ENCODE assay signal across 20 cellular contexts in the genomic region with DNA sequence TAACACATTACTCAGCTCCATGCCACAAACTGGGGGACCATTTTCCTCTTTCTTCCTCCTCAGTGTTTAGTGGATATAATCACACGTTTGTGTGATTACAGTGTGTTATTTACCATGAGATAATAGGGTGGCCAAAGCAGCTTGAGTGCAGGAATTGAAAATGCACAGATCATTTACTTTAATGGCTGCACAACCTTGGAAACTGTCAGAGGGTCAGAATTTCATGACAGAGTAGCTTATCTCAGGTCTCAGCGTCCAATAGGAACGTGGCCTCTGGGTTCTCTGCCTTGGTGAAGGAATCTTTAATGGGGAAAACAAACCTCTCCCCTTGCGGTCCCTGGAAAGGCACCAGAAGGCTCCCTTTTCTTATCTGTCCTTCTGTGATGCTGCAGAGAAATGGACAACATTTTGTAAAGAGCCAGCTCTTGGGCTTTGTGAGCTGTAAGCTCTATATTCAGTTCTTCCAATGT.
DNase-seq lines count a peak whose midpoint lies in the region; ATAC-seq, FAIRE-seq and TF ChIP-seq lines count a peak whose summit lies in the region.
"Had no signal": no experiment of that assay in that cellular context is flagged by ENCODE, and none has a peak within 500 bp of the region (broad histone marks: within the 10 kb centered on the region; RNA-seq: fewer than 3 reads in every experiment).

No MANE protein-coding gene starts in this region.

- ATAC-seq in HG02759 (IDR thresholded peaks at IDR 0.05; ENCODE audit: unreplicated experiment) = no peak
- ATAC-seq: activated CD4-positive, alpha-beta T cell treated with anti-CD3 and anti-CD28 coated beads for 36 hours; lower lobe of right lung; stimulated activated naive B cell treated with anti-CD40 and anti-IgM and Interleukin-4, amounts not matched to agents 10 μg/mL and 1 μg/mL and 100 μg/mL, for 72 hours had no signal

- H3K27me3 ChIP-seq in astrocyte (ENCODE audit: insufficient read depth, low read length) = no peaks in the 10 kb centered on the region
- H3K27me3 ChIP-seq: testis, uterus had no signal

- no peak overlapping the region for H3K27ac Mint-ChIP-seq in astrocyte (ENCODE audit: unreplicated experiment)
- H3K27ac Mint-ChIP-seq: activated CD4-positive, alpha-beta T cell treated with anti-CD3 and anti-CD28 coated beads for 36 hours; activated naive CD8-positive, alpha-beta T cell treated with anti-CD3 and anti-CD28 coated beads, Interleukin-2, amount 10 ng/mL, durations not matched to agents 7 days and 5 days; CD4-positive, CD25-positive, alpha-beta regulatory T cell; nephron; stimulated activated naive B cell treated with anti-CD40 and anti-IgM and Interleukin-4, amounts not matched to agents 10 μg/mL and 1 μg/mL and 100 μg/mL, for 72 hours had no signal

- no peak for FAIRE-seq in astrocyte (lab: Jason Lieb, UNC)
- FAIRE-seq: islet of Langerhans had no signal

- H3K9me3 ChIP-seq in astrocyte (ENCODE audit: insufficient read depth, low read depth, low read length) = peaks cover 3% of the 10 kb centered on the region
- H3K9me3 ChIP-seq: testis, uterus had no signal

- no peak overlapping the region for H3K27ac ChIP-seq in astrocyte (ENCODE audit: low read depth, low read length)
- H3K27ac ChIP-seq in substantia nigra (ENCODE audit: low read depth, low read length, poor library complexity, severe bottlenecking) = peak overlapping the region; percentile 98
- H3K27ac ChIP-seq: lower lobe of right lung, testis, uterus had no signal

- H3K4me2 ChIP-seq in astrocyte (ENCODE audit: low read length) = no peak overlapping the region

- H2AFZ ChIP-seq in astrocyte (ENCODE audit: low read depth, low read length) = peak overlapping the region; percentile 24

- no peaks in the 10 kb centered on the region for H4K20me1 ChIP-seq in astrocyte (ENCODE audit: insufficient read depth, low read length)

- no peaks in the 10 kb centered on the region for H3K36me3 ChIP-seq in astrocyte (ENCODE audit: insufficient read depth, low read length)
- H3K36me3 ChIP-seq: lower lobe of right lung, uterus had no signal

- H3K4me3 Mint-ChIP-seq in astrocyte (ENCODE audit: unreplicated experiment) = no peak overlapping the region
- H3K4me3 Mint-ChIP-seq: activated CD4-positive, alpha-beta T cell treated with anti-CD3 and anti-CD28 coated beads for 36 hours; activated naive CD8-positive, alpha-beta T cell treated with anti-CD3 and anti-CD28 coated beads, Interleukin-2, amount 10 ng/mL, durations not matched to agents 7 days and 5 days; CD4-positive, CD25-positive, alpha-beta regulatory T cell; nephron; stimulated activated naive B cell treated with anti-CD40 and anti-IgM and Interleukin-4, amounts not matched to agents 10 μg/mL and 1 μg/mL and 100 μg/mL, for 72 hours had no signal

- no peaks in the 10 kb centered on the region for H3K36me3 Mint-ChIP-seq in astrocyte (ENCODE audit: low read depth, unreplicated experiment)
- H3K36me3 Mint-ChIP-seq: activated naive CD8-positive, alpha-beta T cell treated with anti-CD3 and anti-CD28 coated beads, Interleukin-2, amount 10 ng/mL, durations not matched to agents 7 days and 5 days; CD4-positive, CD25-positive, alpha-beta regulatory T cell had no signal

- no peak overlapping the region for H3K4me3 ChIP-seq in astrocyte (ENCODE audit: insufficient read depth, low read depth, low read length)
- H3K4me3 ChIP-seq: lower lobe of right lung, testis, uterus had no signal

- H3K9me3 Mint-ChIP-seq in astrocyte (ENCODE audit: unreplicated experiment) = peaks cover 11% of the 10 kb centered on the region

- no peak overlapping the region for H3K9ac ChIP-seq in astrocyte (ENCODE audit: low read length)

- H3K27me3 Mint-ChIP-seq in astrocyte (ENCODE audit: low read depth, unreplicated experiment) = no peaks in the 10 kb centered on the region
- H3K27me3 Mint-ChIP-seq: activated CD4-positive, alpha-beta T cell treated with anti-CD3 and anti-CD28 coated beads for 36 hours; stimulated activated naive B cell treated with anti-CD40 and anti-IgM and Interleukin-4, amounts not matched to agents 10 μg/mL and 1 μg/mL and 100 μg/mL, for 72 hours had no signal

- H3K79me2 ChIP-seq in astrocyte (ENCODE audit: insufficient read depth, low read length) = no peaks in the 10 kb centered on the region

- peaks cover 19% of the 10 kb centered on the region for H3K4me1 Mint-ChIP-seq in astrocyte (ENCODE audit: low read depth, unreplicated experiment)
- H3K4me1 Mint-ChIP-seq: activated CD4-positive, alpha-beta T cell treated with anti-CD3 and anti-CD28 coated beads for 36 hours; activated naive CD8-positive, alpha-beta T cell treated with anti-CD3 and anti-CD28 coated beads, Interleukin-2, amount 10 ng/mL, durations not matched to agents 7 days and 5 days; CD4-positive, CD25-positive, alpha-beta regulatory T cell had no signal

- peaks cover 10% of the 10 kb centered on the region for H3K4me1 ChIP-seq in astrocyte (ENCODE audit: insufficient read depth, low read length)

- no peak for TF ChIP-seq CTCF in astrocyte (IDR thresholded peaks at IDR 0.05; ENCODE audit: insufficient read depth, low read depth, low read length)

- peak; percentile 11 for DNase-seq in NCI-H748 (lab: John Stamatoyannopoulos, UW; ENCODE audit: unreplicated experiment)
- no peak for DNase-seq in NCI-H748 treated with DMSO at 0.1 percent for 48 hours (lab: John Stamatoyannopoulos, UW)
- no peak for DNase-seq in astrocyte (ENCODE audit: low read depth)
- peak; percentile 72 for DNase-seq in left kidney (ENCODE audit: low read depth, low spot score)
- peak in 2 of 49 donors; percentile 29 to 49 for DNase-seq in substantia nigra (lab: John Stamatoyannopoulos, UW)
- no peak for DNase-seq in putamen (ENCODE audit: low spot score)
- DNase-seq in effector CD4-positive, alpha-beta T cell = no peak
- DNase-seq: 8988T; activated CD4-positive, alpha-beta T cell treated with anti-CD3 and anti-CD28 coated beads for 36 hours; activated gamma-delta T cell; activated naive CD8-positive, alpha-beta T cell treated with anti-CD3 and anti-CD28 coated beads, Interleukin-2, amount 10 ng/mL, durations not matched to agents 7 days and 5 days; CD4-positive, CD25-positive, alpha-beta regulatory T cell; lower lobe of right lung; NCI-H774; stimulated activated naive B cell treated with anti-CD40 and anti-IgM and Interleukin-4, amounts not matched to agents 10 μg/mL and 1 μg/mL and 100 μg/mL, for 72 hours; testis; uterus had no signal

Comparison
In these comparisons a context has a peak if more than half of its experiments do, and no peak if none do; other contexts are left out.
1. DNase-seq: peak in NCI-H748 (single experiment) and left kidney (single experiment); none in NCI-H748 treated with DMSO at 0.1 percent for 48 hours (single experiment), astrocyte (single experiment), putamen (single experiment) and effector CD4-positive, alpha-beta T cell (single experiment).